1 cellular context compared by ENCODE assay signal in the genomic region with DNA sequence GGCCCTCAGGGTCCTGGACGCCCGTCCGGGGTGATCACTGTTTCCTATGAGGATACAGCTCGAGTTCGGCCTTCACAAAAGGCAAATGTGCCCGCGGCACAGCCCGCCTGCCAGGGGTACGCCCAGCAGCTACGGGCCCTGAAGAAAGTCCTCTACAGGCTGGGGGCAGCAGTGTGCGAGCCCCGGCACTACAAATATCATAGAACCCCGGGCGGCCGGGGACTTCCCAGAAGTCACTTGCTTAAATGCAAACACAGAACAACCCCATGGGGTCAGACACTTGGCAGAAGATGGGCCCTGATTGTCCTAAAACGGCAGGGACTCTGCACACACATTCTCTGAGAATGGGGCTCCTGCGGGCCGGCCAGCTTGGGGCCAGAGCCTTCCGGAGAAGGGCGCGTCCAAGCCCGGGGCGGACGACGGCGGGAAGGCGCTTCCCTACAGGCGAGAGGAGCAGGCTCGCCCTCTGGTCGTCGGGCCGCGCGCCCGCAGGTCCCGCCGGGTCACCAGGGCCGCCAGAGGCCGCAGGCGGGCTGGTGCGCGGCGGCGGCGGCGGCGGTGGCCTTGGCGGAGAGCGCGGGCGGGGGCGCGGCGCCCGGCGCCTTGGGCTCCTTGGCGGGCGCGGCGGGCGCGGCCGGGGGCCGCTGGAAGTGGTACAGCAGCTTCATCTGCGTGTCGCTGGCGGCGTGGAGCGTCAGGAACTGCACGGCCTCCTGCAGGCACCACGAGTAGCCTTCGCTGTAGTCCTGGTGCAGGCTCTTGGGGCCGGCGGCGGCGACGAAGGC.
TF ChIP-seq lines count a peak whose summit lies in the region.

No MANE protein-coding gene starts in this region.

TF ChIP-seq in K562, 482 proteins besides CTCF, POLR2A, EP300 and RAD21 (continued from another document and continues in another):
- TF ChIP-seq TBP (optimal IDR thresholded peaks at IDR 0.05; ENCODE audit: low read depth, low read length): peak; percentile 24
- TF ChIP-seq RUNX1 (IDR thresholded peaks at IDR 0.05; ENCODE audit: low read depth): no peak
- TF ChIP-seq GABPB1 (CRISPR knock-in tag; IDR thresholded peaks at IDR 0.05): no peak
- TF ChIP-seq, protein P1, sequence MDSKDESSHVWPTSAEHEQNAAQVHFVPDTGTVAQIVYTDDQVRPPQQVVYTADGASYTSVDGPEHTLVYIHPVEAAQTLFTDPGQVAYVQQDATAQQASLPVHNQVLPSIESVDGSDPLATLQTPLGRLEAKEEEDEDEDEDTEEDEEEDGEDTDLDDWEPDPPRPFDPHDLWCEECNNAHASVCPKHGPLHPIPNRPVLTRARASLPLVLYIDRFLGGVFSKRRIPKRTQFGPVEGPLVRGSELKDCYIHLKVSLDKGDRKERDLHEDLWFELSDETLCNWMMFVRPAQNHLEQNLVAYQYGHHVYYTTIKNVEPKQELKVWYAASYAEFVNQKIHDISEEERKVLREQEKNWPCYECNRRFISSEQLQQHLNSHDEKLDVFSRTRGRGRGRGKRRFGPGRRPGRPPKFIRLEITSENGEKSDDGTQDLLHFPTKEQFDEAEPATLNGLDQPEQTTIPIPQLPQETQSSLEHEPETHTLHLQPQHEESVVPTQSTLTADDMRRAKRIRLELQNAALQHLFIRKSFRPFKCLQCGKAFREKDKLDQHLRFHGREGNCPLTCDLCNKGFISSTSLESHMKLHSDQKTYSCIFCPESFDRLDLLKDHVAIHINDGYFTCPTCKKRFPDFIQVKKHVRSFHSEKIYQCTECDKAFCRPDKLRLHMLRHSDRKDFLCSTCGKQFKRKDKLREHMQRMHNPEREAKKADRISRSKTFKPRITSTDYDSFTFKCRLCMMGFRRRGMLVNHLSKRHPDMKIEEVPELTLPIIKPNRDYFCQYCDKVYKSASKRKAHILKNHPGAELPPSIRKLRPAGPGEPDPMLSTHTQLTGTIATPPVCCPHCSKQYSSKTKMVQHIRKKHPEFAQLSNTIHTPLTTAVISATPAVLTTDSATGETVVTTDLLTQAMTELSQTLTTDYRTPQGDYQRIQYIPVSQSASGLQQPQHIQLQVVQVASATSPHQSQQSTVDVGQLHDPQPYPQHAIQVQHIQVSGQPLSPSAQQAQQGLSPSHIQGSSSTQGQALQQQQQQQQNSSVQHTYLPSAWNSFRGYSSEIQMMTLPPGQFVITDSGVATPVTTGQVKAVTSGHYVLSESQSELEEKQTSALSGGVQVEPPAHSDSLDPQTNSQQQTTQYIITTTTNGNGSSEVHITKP (IDR thresholded peaks at IDR 0.05; ENCODE audit: partially characterized antibody): no peak
- TF ChIP-seq GABPB2 (CRISPR knock-in tag; conservative IDR thresholded peaks at IDR 0.05): no peak
- TF ChIP-seq, protein P2, sequence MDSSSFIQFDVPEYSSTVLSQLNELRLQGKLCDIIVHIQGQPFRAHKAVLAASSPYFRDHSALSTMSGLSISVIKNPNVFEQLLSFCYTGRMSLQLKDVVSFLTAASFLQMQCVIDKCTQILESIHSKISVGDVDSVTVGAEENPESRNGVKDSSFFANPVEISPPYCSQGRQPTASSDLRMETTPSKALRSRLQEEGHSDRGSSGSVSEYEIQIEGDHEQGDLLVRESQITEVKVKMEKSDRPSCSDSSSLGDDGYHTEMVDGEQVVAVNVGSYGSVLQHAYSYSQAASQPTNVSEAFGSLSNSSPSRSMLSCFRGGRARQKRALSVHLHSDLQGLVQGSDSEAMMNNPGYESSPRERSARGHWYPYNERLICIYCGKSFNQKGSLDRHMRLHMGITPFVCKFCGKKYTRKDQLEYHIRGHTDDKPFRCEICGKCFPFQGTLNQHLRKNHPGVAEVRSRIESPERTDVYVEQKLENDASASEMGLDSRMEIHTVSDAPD (CRISPR knock-in tag; IDR thresholded peaks at IDR 0.05): no peak
- TF ChIP-seq KLF6 (CRISPR knock-in tag; IDR thresholded peaks at IDR 0.05; ENCODE audit: borderline replicate concordance): no peak
- no peak for TF ChIP-seq CAMTA2 (CRISPR knock-in tag; conservative IDR thresholded peaks at IDR 0.05)
- no peak for TF ChIP-seq RHOXF2B (CRISPR knock-in tag; conservative IDR thresholded peaks at IDR 0.05)
- TF ChIP-seq ZBTB7A (IDR thresholded peaks at IDR 0.05; ENCODE audit: borderline replicate concordance, control insufficient read depth, low read depth, low read length): no peak
- no peak for TF ChIP-seq NFXL1 (CRISPR knock-in tag; IDR thresholded peaks at IDR 0.05)
- no peak for TF ChIP-seq TAL1 (IDR thresholded peaks at IDR 0.05)
- TF ChIP-seq, protein P3, sequence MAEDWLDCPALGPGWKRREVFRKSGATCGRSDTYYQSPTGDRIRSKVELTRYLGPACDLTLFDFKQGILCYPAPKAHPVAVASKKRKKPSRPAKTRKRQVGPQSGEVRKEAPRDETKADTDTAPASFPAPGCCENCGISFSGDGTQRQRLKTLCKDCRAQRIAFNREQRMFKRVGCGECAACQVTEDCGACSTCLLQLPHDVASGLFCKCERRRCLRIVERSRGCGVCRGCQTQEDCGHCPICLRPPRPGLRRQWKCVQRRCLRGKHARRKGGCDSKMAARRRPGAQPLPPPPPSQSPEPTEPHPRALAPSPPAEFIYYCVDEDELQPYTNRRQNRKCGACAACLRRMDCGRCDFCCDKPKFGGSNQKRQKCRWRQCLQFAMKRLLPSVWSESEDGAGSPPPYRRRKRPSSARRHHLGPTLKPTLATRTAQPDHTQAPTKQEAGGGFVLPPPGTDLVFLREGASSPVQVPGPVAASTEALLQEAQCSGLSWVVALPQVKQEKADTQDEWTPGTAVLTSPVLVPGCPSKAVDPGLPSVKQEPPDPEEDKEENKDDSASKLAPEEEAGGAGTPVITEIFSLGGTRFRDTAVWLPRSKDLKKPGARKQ (CRISPR knock-in tag; IDR thresholded peaks at IDR 0.05): no peak
- TF ChIP-seq ETS2 (tag; IDR thresholded peaks at IDR 0.05; ENCODE audit: borderline replicate concordance, poor library complexity, severe bottlenecking): no peak
- TF ChIP-seq ZNF764 (CRISPR knock-in tag; IDR thresholded peaks at IDR 0.05; ENCODE audit: low read depth): no peak
- TF ChIP-seq SMARCA4 (IDR thresholded peaks at IDR 0.05): no peak
- TF ChIP-seq MTA3 (IDR thresholded peaks at IDR 0.05; ENCODE audit: borderline replicate concordance): 0 out of 2 replicates have a peak, but pooled peaks have one; percentile 35
- no peak for TF ChIP-seq RBM17 (IDR thresholded peaks at IDR 0.05; ENCODE audit: borderline replicate concordance, low read depth, low read length)
- TF ChIP-seq ZNF780A (CRISPR knock-in tag; IDR thresholded peaks at IDR 0.05): no peak
- TF ChIP-seq ZZZ3 (IDR thresholded peaks at IDR 0.05): no peak
- no peak for TF ChIP-seq DACH1 (IDR thresholded peaks at IDR 0.05; ENCODE audit: partially characterized antibody)
- TF ChIP-seq, protein P4, sequence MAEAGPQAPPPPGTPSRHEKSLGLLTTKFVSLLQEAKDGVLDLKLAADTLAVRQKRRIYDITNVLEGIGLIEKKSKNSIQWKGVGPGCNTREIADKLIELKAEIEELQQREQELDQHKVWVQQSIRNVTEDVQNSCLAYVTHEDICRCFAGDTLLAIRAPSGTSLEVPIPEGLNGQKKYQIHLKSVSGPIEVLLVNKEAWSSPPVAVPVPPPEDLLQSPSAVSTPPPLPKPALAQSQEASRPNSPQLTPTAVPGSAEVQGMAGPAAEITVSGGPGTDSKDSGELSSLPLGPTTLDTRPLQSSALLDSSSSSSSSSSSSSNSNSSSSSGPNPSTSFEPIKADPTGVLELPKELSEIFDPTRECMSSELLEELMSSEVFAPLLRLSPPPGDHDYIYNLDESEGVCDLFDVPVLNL (CRISPR knock-in tag; IDR thresholded peaks at IDR 0.05; ENCODE audit: low read depth): no peak
- no peak for TF ChIP-seq KAT8 (IDR thresholded peaks at IDR 0.05; ENCODE audit: low read depth)
- TF ChIP-seq TARDBP (IDR thresholded peaks at IDR 0.05): no peak
- TF ChIP-seq ZNF75A (CRISPR knock-in tag; IDR thresholded peaks at IDR 0.05): no peak
- TF ChIP-seq SOX6 (IDR thresholded peaks at IDR 0.05): no peak
- no peak for TF ChIP-seq ZNF23 (CRISPR knock-in tag; IDR thresholded peaks at IDR 0.05)
- no peak for TF ChIP-seq FOXA1 (IDR thresholded peaks at IDR 0.05; ENCODE audit: borderline replicate concordance)
- TF ChIP-seq SREBF2 (CRISPR knock-in tag; IDR thresholded peaks at IDR 0.05): no peak
- no peak for TF ChIP-seq GATA2 (CRISPR knock-in tag; IDR thresholded peaks at IDR 0.05)
- no peak for TF ChIP-seq ZNF174 (CRISPR knock-in tag; IDR thresholded peaks at IDR 0.05)
- TF ChIP-seq, protein P5, sequence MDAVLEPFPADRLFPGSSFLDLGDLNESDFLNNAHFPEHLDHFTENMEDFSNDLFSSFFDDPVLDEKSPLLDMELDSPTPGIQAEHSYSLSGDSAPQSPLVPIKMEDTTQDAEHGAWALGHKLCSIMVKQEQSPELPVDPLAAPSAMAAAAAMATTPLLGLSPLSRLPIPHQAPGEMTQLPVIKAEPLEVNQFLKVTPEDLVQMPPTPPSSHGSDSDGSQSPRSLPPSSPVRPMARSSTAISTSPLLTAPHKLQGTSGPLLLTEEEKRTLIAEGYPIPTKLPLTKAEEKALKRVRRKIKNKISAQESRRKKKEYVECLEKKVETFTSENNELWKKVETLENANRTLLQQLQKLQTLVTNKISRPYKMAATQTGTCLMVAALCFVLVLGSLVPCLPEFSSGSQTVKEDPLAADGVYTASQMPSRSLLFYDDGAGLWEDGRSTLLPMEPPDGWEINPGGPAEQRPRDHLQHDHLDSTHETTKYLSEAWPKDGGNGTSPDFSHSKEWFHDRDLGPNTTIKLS (IDR thresholded peaks at IDR 0.05; ENCODE audit: borderline replicate concordance, low read depth): no peak
- no peak for TF ChIP-seq NR2C1 (IDR thresholded peaks at IDR 0.05)
- TF ChIP-seq NR2C1 (tag; IDR thresholded peaks at IDR 0.05): no peak
- no peak for TF ChIP-seq CREM (IDR thresholded peaks at IDR 0.05; ENCODE audit: low read depth)
- no peak for TF ChIP-seq SAFB2 (IDR thresholded peaks at IDR 0.05; ENCODE audit: borderline replicate concordance, low read depth, low read length, severe bottlenecking)
- no peak for TF ChIP-seq GATAD2B (IDR thresholded peaks at IDR 0.05; ENCODE audit: borderline replicate concordance)
- TF ChIP-seq NELFE (IDR thresholded peaks at IDR 0.05; ENCODE audit: insufficient read depth, insufficient read length): no peak
- no peak for TF ChIP-seq ZKSCAN1 (IDR thresholded peaks at IDR 0.05; ENCODE audit: low read depth, low read length)
- TF ChIP-seq PTRF (tag; IDR thresholded peaks at IDR 0.05): no peak
- TF ChIP-seq KAT2B (IDR thresholded peaks at IDR 0.05; ENCODE audit: low read depth, low read length): no peak
- no peak for TF ChIP-seq HEY1 (CRISPR knock-in tag; IDR thresholded peaks at IDR 0.05; ENCODE audit: borderline replicate concordance)
- no peak for TF ChIP-seq EWSR1 (IDR thresholded peaks at IDR 0.05; ENCODE audit: borderline replicate concordance, low read depth, partially characterized antibody)
- TF ChIP-seq THRAP3 (IDR thresholded peaks at IDR 0.05; ENCODE audit: borderline replicate concordance): no peak
- no peak for TF ChIP-seq ZNF57 (CRISPR knock-in tag; IDR thresholded peaks at IDR 0.05)
- TF ChIP-seq, protein P6, sequence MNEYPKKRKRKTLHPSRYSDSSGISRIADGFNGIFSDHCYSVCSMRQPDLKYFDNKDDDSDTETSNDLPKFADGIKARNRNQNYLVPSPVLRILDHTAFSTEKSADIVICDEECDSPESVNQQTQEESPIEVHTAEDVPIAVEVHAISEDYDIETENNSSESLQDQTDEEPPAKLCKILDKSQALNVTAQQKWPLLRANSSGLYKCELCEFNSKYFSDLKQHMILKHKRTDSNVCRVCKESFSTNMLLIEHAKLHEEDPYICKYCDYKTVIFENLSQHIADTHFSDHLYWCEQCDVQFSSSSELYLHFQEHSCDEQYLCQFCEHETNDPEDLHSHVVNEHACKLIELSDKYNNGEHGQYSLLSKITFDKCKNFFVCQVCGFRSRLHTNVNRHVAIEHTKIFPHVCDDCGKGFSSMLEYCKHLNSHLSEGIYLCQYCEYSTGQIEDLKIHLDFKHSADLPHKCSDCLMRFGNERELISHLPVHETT (CRISPR knock-in tag; conservative IDR thresholded peaks at IDR 0.05 in 1 of 2, IDR thresholded peaks at IDR 0.05 in 1 of 2): no peak
- TF ChIP-seq ATF1 (CRISPR knock-in tag; IDR thresholded peaks at IDR 0.05): no peak
- no peak for TF ChIP-seq ATF1 (tag; IDR thresholded peaks at IDR 0.05)
- TF ChIP-seq, protein P7, sequence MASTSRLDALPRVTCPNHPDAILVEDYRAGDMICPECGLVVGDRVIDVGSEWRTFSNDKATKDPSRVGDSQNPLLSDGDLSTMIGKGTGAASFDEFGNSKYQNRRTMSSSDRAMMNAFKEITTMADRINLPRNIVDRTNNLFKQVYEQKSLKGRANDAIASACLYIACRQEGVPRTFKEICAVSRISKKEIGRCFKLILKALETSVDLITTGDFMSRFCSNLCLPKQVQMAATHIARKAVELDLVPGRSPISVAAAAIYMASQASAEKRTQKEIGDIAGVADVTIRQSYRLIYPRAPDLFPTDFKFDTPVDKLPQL (IDR thresholded peaks at IDR 0.05; ENCODE audit: extremely low read depth, insufficient read length): no peak
- TF ChIP-seq TCFL5 (CRISPR knock-in tag; conservative IDR thresholded peaks at IDR 0.05): no peak
- TF ChIP-seq, protein P8, sequence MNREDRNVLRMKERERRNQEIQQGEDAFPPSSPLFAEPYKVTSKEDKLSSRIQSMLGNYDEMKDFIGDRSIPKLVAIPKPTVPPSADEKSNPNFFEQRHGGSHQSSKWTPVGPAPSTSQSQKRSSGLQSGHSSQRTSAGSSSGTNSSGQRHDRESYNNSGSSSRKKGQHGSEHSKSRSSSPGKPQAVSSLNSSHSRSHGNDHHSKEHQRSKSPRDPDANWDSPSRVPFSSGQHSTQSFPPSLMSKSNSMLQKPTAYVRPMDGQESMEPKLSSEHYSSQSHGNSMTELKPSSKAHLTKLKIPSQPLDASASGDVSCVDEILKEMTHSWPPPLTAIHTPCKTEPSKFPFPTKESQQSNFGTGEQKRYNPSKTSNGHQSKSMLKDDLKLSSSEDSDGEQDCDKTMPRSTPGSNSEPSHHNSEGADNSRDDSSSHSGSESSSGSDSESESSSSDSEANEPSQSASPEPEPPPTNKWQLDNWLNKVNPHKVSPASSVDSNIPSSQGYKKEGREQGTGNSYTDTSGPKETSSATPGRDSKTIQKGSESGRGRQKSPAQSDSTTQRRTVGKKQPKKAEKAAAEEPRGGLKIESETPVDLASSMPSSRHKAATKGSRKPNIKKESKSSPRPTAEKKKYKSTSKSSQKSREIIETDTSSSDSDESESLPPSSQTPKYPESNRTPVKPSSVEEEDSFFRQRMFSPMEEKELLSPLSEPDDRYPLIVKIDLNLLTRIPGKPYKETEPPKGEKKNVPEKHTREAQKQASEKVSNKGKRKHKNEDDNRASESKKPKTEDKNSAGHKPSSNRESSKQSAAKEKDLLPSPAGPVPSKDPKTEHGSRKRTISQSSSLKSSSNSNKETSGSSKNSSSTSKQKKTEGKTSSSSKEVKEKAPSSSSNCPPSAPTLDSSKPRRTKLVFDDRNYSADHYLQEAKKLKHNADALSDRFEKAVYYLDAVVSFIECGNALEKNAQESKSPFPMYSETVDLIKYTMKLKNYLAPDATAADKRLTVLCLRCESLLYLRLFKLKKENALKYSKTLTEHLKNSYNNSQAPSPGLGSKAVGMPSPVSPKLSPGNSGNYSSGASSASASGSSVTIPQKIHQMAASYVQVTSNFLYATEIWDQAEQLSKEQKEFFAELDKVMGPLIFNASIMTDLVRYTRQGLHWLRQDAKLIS (CRISPR knock-in tag; IDR thresholded peaks at IDR 0.05): no peak
- TF ChIP-seq CHD1 (IDR thresholded peaks at IDR 0.05; ENCODE audit: low read length): peak; percentile 12
- no peak for TF ChIP-seq GABPA (tag; conservative IDR thresholded peaks at IDR 0.05; ENCODE audit: low read depth)
- peak; percentile 67 for TF ChIP-seq CXXC5 (CRISPR knock-in tag; IDR thresholded peaks at IDR 0.05)
- TF ChIP-seq ZNF121 (CRISPR knock-in tag; conservative IDR thresholded peaks at IDR 0.05): no peak
- no peak for TF ChIP-seq CC2D1A (IDR thresholded peaks at IDR 0.05)
- TF ChIP-seq ATF7 (IDR thresholded peaks at IDR 0.05): 0 out of 2 replicates have a peak, but pooled peaks have one; percentile 13
- TF ChIP-seq ZNF589 (CRISPR knock-in tag; IDR thresholded peaks at IDR 0.05; ENCODE audit: low read depth): no peak
- no peak for TF ChIP-seq ZNF644 (tag; IDR thresholded peaks at IDR 0.05; ENCODE audit: low read depth)
